In genomic region chr1:26889580-26890466, GRCh38 we compare ENCODE assay signal across 8 cellular contexts. TPM values are rescaled to one million over a fixed set of nuclear protein-coding genes. Genes with fewer than 3 reads are reported as not detected.
A peak's percentile ranks its signal among the peaks of the same experiment; 100 is the strongest.
DNase-seq lines count a peak whose midpoint lies in the region; ATAC-seq, FAIRE-seq and TF ChIP-seq lines count a peak whose summit lies in the region.

Gene GPN2, minus strand, starts transcription at chr1:26890283. Its CDS starts 187 bp downstream, at chr1:26890096.

- no peaks in the 10 kb centered on the region for H3F3A ChIP-seq in Loucy (ENCODE audit: low read depth)

- no peaks in the 10 kb centered on the region; the same call in 1 of the 2 replicates for H3K4me1 ChIP-seq in ES-I3 (ENCODE audit: insufficient read depth, low read length)
- peaks cover 20% of the 10 kb centered on the region for H3K4me1 ChIP-seq in Loucy (ENCODE audit: insufficient read depth, low read length, poor library complexity, severe bottlenecking)
- peaks cover 14 to 18% of the 10 kb centered on the region in 2 donors for H3K4me1 ChIP-seq in thoracic aorta (ENCODE audit: control insufficient read depth in 1 of 2, low read depth in 2 of 2)

- H3K4me3 Mint-ChIP-seq in activated naive CD8-positive, alpha-beta T cell: peak within 1 kb of the TSS; percentile 97
- H3K4me3 Mint-ChIP-seq in glutamatergic neuron (ENCODE audit: unreplicated experiment) (peak within 1 kb of the TSS; percentile 97), osteocyte (ENCODE audit: unreplicated experiment) (peak within 1 kb of the TSS; percentile 89)

- FAIRE-seq in H54 (lab: Jason Lieb, UNC): no peak

- no peaks in the 10 kb centered on the region for H3K9me3 Mint-ChIP-seq in activated naive CD8-positive, alpha-beta T cell (ENCODE audit: low read depth)
- H3K9me3 Mint-ChIP-seq in glutamatergic neuron (ENCODE audit: unreplicated experiment) (peaks cover 6% of the 10 kb centered on the region), osteocyte (ENCODE audit: unreplicated experiment) (no peaks in the 10 kb centered on the region)

- peak; percentile 41 for ATAC-seq in thoracic aorta (ENCODE audit: insufficient number of reproducible peaks, low FRiP score, low read depth)

- H3K9me2 ChIP-seq in Loucy (replicated peaks; ENCODE audit: low read depth, low read length): no peaks in the 10 kb centered on the region

- no peaks in the 10 kb centered on the region for H3K27me3 ChIP-seq in Loucy (ENCODE audit: insufficient read depth, low read length, poor library complexity, severe bottlenecking)
- H3K27me3 ChIP-seq in thoracic aorta (replicated peaks; ENCODE audit: insufficient read depth): no peaks in the 10 kb centered on the region

- H3K4me3 ChIP-seq in Loucy (ENCODE audit: low read length, poor library complexity, severe bottlenecking) (peak within 1 kb of the TSS; percentile 86), thoracic aorta (peak within 1 kb of the TSS; percentile 84)

- peak; percentile 69 for TF ChIP-seq POLR2A in H54 (IDR thresholded peaks at IDR 0.05; ENCODE audit: low read depth, low read length)

- peak within 1 kb of the TSS; percentile 87 to 88 for H3K27ac ChIP-seq in thoracic aorta

- H3K9ac ChIP-seq in ES-I3 (ENCODE audit: low read depth, low read length) (peak within 1 kb of the TSS; percentile 90), Loucy (ENCODE audit: low read depth, low read length, poor library complexity, severe bottlenecking) (peak within 1 kb of the TSS; percentile 87)

- peaks cover 15% of the 10 kb centered on the region for H4K20me1 ChIP-seq in Loucy (ENCODE audit: insufficient read depth, low read length, poor library complexity, severe bottlenecking)

- TF ChIP-seq CTCF in Loucy (conservative IDR thresholded peaks at IDR 0.05; ENCODE audit: low read length) (no peak), glutamatergic neuron (IDR thresholded peaks at IDR 0.05; ENCODE audit: partially characterized antibody, unreplicated experiment) (no peak), osteocyte (IDR thresholded peaks at IDR 0.05) (no peak), thoracic aorta (IDR thresholded peaks at IDR 0.05) (no peak)

- H3K9me3 ChIP-seq in ES-I3 (ENCODE audit: control insufficient read depth, insufficient read depth, low read length) (no peaks in the 10 kb centered on the region), Loucy (ENCODE audit: insufficient read depth, low read depth, low read length) (no peaks in the 10 kb centered on the region), thoracic aorta (no peaks in the 10 kb centered on the region)

- peak within 1 kb of the TSS; percentile 92 for H3K27ac Mint-ChIP-seq in activated naive CD8-positive, alpha-beta T cell
- H3K27ac Mint-ChIP-seq in glutamatergic neuron (ENCODE audit: unreplicated experiment) (peak within 1 kb of the TSS; percentile 87), osteocyte (ENCODE audit: unreplicated experiment) (peak within 1 kb of the TSS; percentile 96)

- peaks cover 30% of the 10 kb centered on the region for H3K4me1 Mint-ChIP-seq in activated naive CD8-positive, alpha-beta T cell (ENCODE audit: low read depth)
- H3K4me1 Mint-ChIP-seq in glutamatergic neuron (ENCODE audit: low read depth, unreplicated experiment): peaks cover 7% of the 10 kb centered on the region
- peaks cover 30% of the 10 kb centered on the region for H3K4me1 Mint-ChIP-seq in osteocyte (ENCODE audit: unreplicated experiment)

- H3K27me3 Mint-ChIP-seq in activated naive CD8-positive, alpha-beta T cell: no peaks in the 10 kb centered on the region
- H3K27me3 Mint-ChIP-seq in glutamatergic neuron (ENCODE audit: unreplicated experiment): peaks cover 4% of the 10 kb centered on the region
- no peaks in the 10 kb centered on the region for H3K27me3 Mint-ChIP-seq in osteocyte (ENCODE audit: unreplicated experiment)

- peaks cover 6% of the 10 kb centered on the region for H3K36me3 Mint-ChIP-seq in activated naive CD8-positive, alpha-beta T cell
- H3K36me3 Mint-ChIP-seq in glutamatergic neuron (ENCODE audit: unreplicated experiment): no peaks in the 10 kb centered on the region
- H3K36me3 Mint-ChIP-seq in osteocyte (ENCODE audit: unreplicated experiment): peaks cover 38% of the 10 kb centered on the region

- H2AFZ ChIP-seq in Loucy (ENCODE audit: low read length): peak within 1 kb of the TSS; percentile 96

- peak; percentile 53 for DNase-seq in H54 (ENCODE audit: insufficient read length, low spot score)
- peak; percentile 71 for DNase-seq in SKM-1 treated with dmso at 0.1 percent for 144 hours (lab: John Stamatoyannopoulos, UW; ENCODE audit: unreplicated experiment)
- peak; percentile 80 for DNase-seq in glutamatergic neuron
- DNase-seq in osteocyte (ENCODE audit: extremely low spot score, unreplicated experiment): peak; percentile 91
- DNase-seq in thoracic aorta (ENCODE audit: low spot score): peak; percentile 21

- peak within 1 kb of the TSS; percentile 95 for H3K4me2 ChIP-seq in Loucy (ENCODE audit: low read depth, low read length, poor library complexity, severe bottlenecking)

- H3K36me3 ChIP-seq in ES-I3 (ENCODE audit: insufficient read depth, low read length) (peaks cover 10% of the 10 kb centered on the region; the same call in 1 of the 2 replicates), Loucy (ENCODE audit: insufficient read depth, low read length) (peaks cover 23% of the 10 kb centered on the region; the same call in 1 of the 2 replicates), thoracic aorta (peaks cover 48% of the 10 kb centered on the region)

- peaks cover 24% of the 10 kb centered on the region for H3K79me2 ChIP-seq in Loucy (ENCODE audit: insufficient read depth, low read length)

RNA-seq across cellular contexts. Expression of gene GPN2, which starts in this region (rescaled TPM):
- total RNA-seq in glutamatergic neuron (ENCODE audit: unreplicated experiment) (21.4 TPM), osteocyte (26.4 and 26.6 TPM in 2 replicates), thoracic aorta (10 to 100 TPM in 1 of 2 donors, 1 to 10 TPM in 1; 8.8 to 15.0 TPM)

Comparison
In these comparisons a context has a peak if more than half of its experiments do, and no peak if none do; other contexts are left out.
1. Peak in every context shown above with its lines: DNase-seq, ATAC-seq, H3K4me3 ChIP-seq and H3K27ac ChIP-seq.
2. DNase-seq: peak in every context shown above with its lines; median percentile 91 in osteocyte; 80 in glutamatergic neuron; 71 in SKM-1 treated with dmso at 0.1 percent for 144 hours; 53 in H54; 21 in thoracic aorta.